Comparison of ENCODE assay signal across 22 cellular contexts in the genomic region with DNA sequence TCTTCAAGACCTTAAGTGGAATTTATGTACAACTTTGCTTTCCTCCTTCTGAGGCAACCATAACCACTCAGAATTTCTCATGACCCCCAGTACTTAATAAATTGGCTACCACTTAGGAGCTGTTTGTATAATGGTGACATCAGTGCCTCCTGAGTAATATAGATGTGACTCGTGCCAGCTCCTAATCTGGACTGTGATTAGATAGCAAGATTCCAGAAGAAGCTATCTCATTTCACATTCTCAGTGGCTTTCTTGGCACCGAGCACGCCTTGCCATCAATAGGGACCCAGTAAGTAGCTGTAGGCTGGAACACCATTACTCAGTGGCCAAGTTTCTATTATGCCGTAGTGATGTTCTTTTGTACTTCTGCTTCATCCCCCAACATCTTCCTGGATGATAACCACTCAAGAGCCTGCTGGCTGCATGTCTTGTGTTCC.
DNase-seq lines count a peak whose midpoint lies in the region; FAIRE-seq and TF ChIP-seq lines count a peak whose summit lies in the region.
"Had no signal": no experiment of that assay in that cellular context is flagged by ENCODE, and none has a peak within 500 bp of the region (broad histone marks: within the 10 kb centered on the region; RNA-seq: fewer than 3 reads in every experiment).

No MANE protein-coding gene starts in this region.

- CTCF ChIA-PET in endothelial cell of umbilical vein (lab: Charles Lee) = interaction anchor here (0.9 to 3.2 kb wide), 2 partner anchors 10 to 11 kb away, joined by 3 to 9 read pairs; no protein-coding TSS in a partner anchor

- intact Hi-C loops in endothelial cell of umbilical vein (cut with micrococcal nuclease) = no loop called here
- intact Hi-C loops in transverse colon (cut with DNase I; ENCODE audit: low total_unique reads) = no loop called here

- no peak for TF ChIP-seq POLR2A in endothelial cell of umbilical vein (IDR thresholded peaks at IDR 0.05; ENCODE audit: low read depth, low read length)
- no peak for TF ChIP-seq POLR2A in transverse colon (IDR thresholded peaks at IDR 0.05)

- H3K4me2 ChIP-seq in GM23248 (ENCODE audit: unreplicated experiment) (no peak overlapping the region), endothelial cell of umbilical vein (ENCODE audit: insufficient read depth, low read length) (no peak overlapping the region)
- H3K4me2 ChIP-seq: neural progenitor cell had no signal

- no peaks in the 10 kb centered on the region for H3K27me3 ChIP-seq in GM23248 (replicated peaks; ENCODE audit: insufficient read depth)
- no peaks in the 10 kb centered on the region for H3K27me3 ChIP-seq in endothelial cell of umbilical vein (ENCODE audit: control insufficient read depth in 2 of 2, insufficient read depth in 2 of 2, low read length in 2 of 2)
- H3K27me3 ChIP-seq in transverse colon = no peaks in the 10 kb centered on the region
- H3K27me3 ChIP-seq: left lung, neural progenitor cell, tibial artery had no signal

- in situ Hi-C loops in GM23248 (cut with MboI) (no loop called here), transverse colon (cut with MboI; ENCODE audit: low pct_ligation_motif_present in 1 of 4, low pct_unique_long_range_greater_than_20kb in 1 of 4, low sequenced_read_pairs in 3 of 4) (no loop called here)

- no peaks in the 10 kb centered on the region for H3K9me2 ChIP-seq in GM23248 (ENCODE audit: insufficient read depth)

- peaks cover 29% of the 10 kb centered on the region for H3F3A ChIP-seq in GM23248 (ENCODE audit: insufficient read depth)

- no peaks in the 10 kb centered on the region for H3K9me1 ChIP-seq in endothelial cell of umbilical vein (replicated peaks; ENCODE audit: control insufficient read depth, extremely low read depth, insufficient read depth, low read length)

- no peak overlapping the region for H3K4me3 ChIP-seq in GM23248
- H3K4me3 ChIP-seq in endothelial cell of umbilical vein (replicated peaks in 1 of 3; ENCODE audit: insufficient read depth in 1 of 3, low read depth in 1 of 3, low read length in 3 of 3) = no peak overlapping the region
- H3K4me3 ChIP-seq in transverse colon = no peak overlapping the region
- H3K4me3 ChIP-seq: left lung, neural progenitor cell, tibial artery had no signal

- 61 to 83% methylated on average over 4 of the region's 4 CpGs for WGBS in GM23248 (ENCODE audit: low coverage in 1 of 2, low lambda C conversion rate in 2 of 2, missing lambda C conversion rate in 2 of 2), 2 experiments
- WGBS in transverse colon (ENCODE audit: low coverage in 1 of 2), 2 donors = 89 to 93% methylated on average over 3 to 4 of the region's 4 CpGs

- no peaks in the 10 kb centered on the region; the same call in 1 of the 2 replicates for H3K79me2 ChIP-seq in GM23248 (ENCODE audit: insufficient read depth)
- no peaks in the 10 kb centered on the region for H3K79me2 ChIP-seq in endothelial cell of umbilical vein (ENCODE audit: control insufficient read depth, insufficient read depth, low read length)

- H3K4me1 ChIP-seq in GM23248 (ENCODE audit: insufficient read depth) (peaks cover 16% of the 10 kb centered on the region; the same call in 1 of the 2 replicates), endothelial cell of umbilical vein (ENCODE audit: control insufficient read depth, extremely low read depth, insufficient read depth, low read length) (peaks cover 7% of the 10 kb centered on the region), transverse colon (no peaks in the 10 kb centered on the region)
- H3K4me1 ChIP-seq: tibial artery had no signal

- no TSS peak for BruUV-seq in endothelial cell of umbilical vein (replicated peaks; lab: Mats Ljungman, UMichigan)

- TF ChIP-seq CTCF in endothelial cell of umbilical vein (IDR thresholded peaks at IDR 0.05; ENCODE audit: extremely low read depth in 1 of 2, insufficient read depth in 1 of 2, low read depth in 1 of 2, low read length in 2 of 2) (no peak), transverse colon (IDR thresholded peaks at IDR 0.05) (no peak)

- H4K20me1 ChIP-seq in GM23248 (ENCODE audit: insufficient read depth) (no peaks in the 10 kb centered on the region), endothelial cell of umbilical vein (replicated peaks; ENCODE audit: control insufficient read depth, extremely low read depth, insufficient read depth, low read length) (no peaks in the 10 kb centered on the region)

- no peak for FAIRE-seq in endothelial cell of umbilical vein (lab: Jason Lieb, UNC)
- FAIRE-seq: endometrium, GM12891, RCC 7860 had no signal

- POLR2A ChIA-PET in endothelial cell of umbilical vein (lab: Charles Lee) = no interaction called here

- H3K9ac ChIP-seq in GM23248 (no peak overlapping the region), endothelial cell of umbilical vein (replicated peaks; ENCODE audit: extremely low read depth, insufficient read depth, low read length) (no peak overlapping the region)
- H3K9ac ChIP-seq: neural progenitor cell had no signal

- H2AFZ ChIP-seq in GM23248 (no peak overlapping the region), endothelial cell of umbilical vein (ENCODE audit: low read depth, low read length) (no peak overlapping the region)
- H2AFZ ChIP-seq: neural progenitor cell had no signal

- H3K36me3 ChIP-seq in GM23248 (ENCODE audit: low read depth) (no peaks in the 10 kb centered on the region), endothelial cell of umbilical vein (ENCODE audit: control insufficient read depth in 2 of 2, extremely low read depth in 1 of 2, insufficient read depth in 2 of 2, low read length in 2 of 2) (no peaks in the 10 kb centered on the region), transverse colon (no peaks in the 10 kb centered on the region)
- H3K36me3 ChIP-seq: left lung, neural progenitor cell, tibial artery had no signal

- TF ChIP-seq EP300 in transverse colon (IDR thresholded peaks at IDR 0.05; ENCODE audit: low read depth) = no peak

- H3K9me3 ChIP-seq in GM23248 (ENCODE audit: low read depth) = no peaks in the 10 kb centered on the region
- H3K9me3 ChIP-seq in endothelial cell of umbilical vein (replicated peaks; ENCODE audit: control insufficient read depth, insufficient read depth, low read length) = no peaks in the 10 kb centered on the region
- no peaks in the 10 kb centered on the region for H3K9me3 ChIP-seq in transverse colon
- H3K9me3 ChIP-seq: left lung, tibial artery had no signal

- dilution Hi-C loops in endothelial cell of umbilical vein (cut with MboI; ENCODE audit: extremely low pct_ligation_motif_present, low sequenced_read_pairs) = no loop called here

- DNase-seq in GM23248 (peak; percentile 48), LHCN-M2 (ENCODE audit: low read depth) (peak; percentile 26), endothelial cell of umbilical vein (ENCODE audit: low read depth, low spot score) (no peak), mucosa of gallbladder (ENCODE audit: low spot score) (peak; percentile 16), COLO668 (lab: John Stamatoyannopoulos, UW; ENCODE audit: unreplicated experiment) (no peak), transverse colon (no peak), medulla oblongata (ENCODE audit: extremely low spot score) (no peak)
- DNase-seq: activated CD4-positive, alpha-beta memory T cell treated with anti-CD3 and anti-CD28 coated beads, Interleukin-2, amount 10 ng/mL, durations not matched to agents 7 days and 5 days; activated gamma-delta T cell treated with Interleukin-2 at 50 U/mL for 16 hours; CD4-positive, alpha-beta memory T cell; Karpas-422; left lung; NCI-H1105; NCI-H2107; NCI-H524 treated with DMSO at 0.1 percent for 48 hours; stimulated activated naive CD4-positive, alpha-beta T cell treated with Interleukin-2 at 50 U/mL for 16 hours; T-helper 9 cell; tibial artery had no signal

- H3K27ac ChIP-seq in GM23248 (peak overlapping the region; percentile 56; the same call in 1 of the 2 replicates), endothelial cell of umbilical vein (ENCODE audit: insufficient read depth, low read depth, low read length) (no peak overlapping the region), transverse colon (no peak overlapping the region)
- H3K27ac ChIP-seq: left lung, neural progenitor cell, tibial artery had no signal

TF ChIP-seq in endothelial cell of umbilical vein, 7 proteins besides CTCF, POLR2A, EP300 and RAD21:
- TF ChIP-seq JUN (IDR thresholded peaks at IDR 0.05; ENCODE audit: borderline replicate concordance, insufficient read depth, insufficient read length, low read depth) = no peak
- TF ChIP-seq GATA2 (IDR thresholded peaks at IDR 0.05; ENCODE audit: insufficient read depth, insufficient read length, low read depth, low read length) = peak; percentile 38
- peak; percentile 7 for TF ChIP-seq FOS (IDR thresholded peaks at IDR 0.05; ENCODE audit: borderline replicate concordance, insufficient read depth, low read length)
- no peak for TF ChIP-seq EZH2 (IDR thresholded peaks at IDR 0.05; ENCODE audit: borderline replicate concordance, low read depth, low read length, severe bottlenecking)
- TF ChIP-seq POLR2AphosphoS5 (IDR thresholded peaks at IDR 0.05; ENCODE audit: insufficient read depth, low read depth, low read length) = no peak
- TF ChIP-seq, protein P1, sequence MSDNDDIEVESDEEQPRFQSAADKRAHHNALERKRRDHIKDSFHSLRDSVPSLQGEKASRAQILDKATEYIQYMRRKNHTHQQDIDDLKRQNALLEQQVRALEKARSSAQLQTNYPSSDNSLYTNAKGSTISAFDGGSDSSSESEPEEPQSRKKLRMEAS (IDR thresholded peaks at IDR 0.05; ENCODE audit: insufficient read depth, insufficient read length) = no peak

Comparison
In these comparisons a context has a peak if more than half of its experiments do, and no peak if none do; other contexts are left out.
1. DNase-seq: peak in GM23248 (single experiment), LHCN-M2 (single experiment) and mucosa of gallbladder (single experiment); none in endothelial cell of umbilical vein (single experiment), COLO668 (single experiment), transverse colon (single experiment) and medulla oblongata (single experiment).